In the genomic region with DNA sequence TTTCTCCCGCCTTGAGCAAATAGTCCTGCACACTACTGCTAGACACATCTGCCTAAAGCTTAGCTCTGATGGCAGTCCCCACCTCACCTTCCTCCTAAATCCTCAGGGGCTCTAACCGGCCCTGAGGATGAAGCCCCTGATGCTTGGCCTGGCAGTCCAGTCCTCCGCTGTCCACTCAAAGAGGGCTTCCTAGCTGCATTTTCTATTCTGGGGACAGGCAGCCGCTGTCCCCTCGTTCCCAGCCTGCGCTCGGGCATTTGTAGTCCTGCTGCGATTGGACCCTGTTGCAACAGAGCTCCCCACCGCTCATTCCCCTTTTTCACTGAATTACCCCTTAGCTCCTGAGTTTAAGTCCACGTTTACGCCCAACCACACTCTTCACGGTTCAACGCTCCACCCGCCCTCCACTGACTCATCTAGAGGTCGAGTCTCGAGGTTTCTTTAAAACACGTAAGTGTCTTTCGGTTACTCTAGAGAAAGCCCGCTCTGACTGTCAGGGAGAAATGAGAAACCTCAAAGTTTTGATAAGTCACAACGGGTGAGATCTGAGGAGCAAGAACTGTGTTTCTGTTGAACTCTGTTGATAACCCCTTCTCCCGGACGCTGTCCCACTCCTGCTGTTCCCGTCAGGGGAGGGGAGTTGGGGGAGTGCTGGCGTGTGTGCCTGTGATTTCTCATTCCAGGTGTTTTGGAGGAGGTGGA, we compare ENCODE assay signal across 1 cellular context.
TF ChIP-seq lines count a peak whose summit lies in the region.

No MANE protein-coding gene starts in this region.

TF ChIP-seq in K562, 482 proteins besides CTCF, POLR2A, EP300 and RAD21 (continued from another document and continues in another):
- TF ChIP-seq RBM25 (IDR thresholded peaks at IDR 0.05; ENCODE audit: low read depth, low read length, severe bottlenecking), result no peak
- TF ChIP-seq CCNT2 (IDR thresholded peaks at IDR 0.05; ENCODE audit: borderline replicate concordance, extremely low read depth, insufficient read length, low read depth, low read length), result no peak
- no peak for TF ChIP-seq FIP1L1 (IDR thresholded peaks at IDR 0.05; ENCODE audit: low read depth, low read length, poor library complexity, severe bottlenecking)
- no peak for TF ChIP-seq CHD1 (IDR thresholded peaks at IDR 0.05; ENCODE audit: low read length)
- TF ChIP-seq PTBP1 (IDR thresholded peaks at IDR 0.05; ENCODE audit: low read depth, low read length), result no peak
- peak; percentile 39; the same call in 1 of the 2 replicates for TF ChIP-seq CREM (IDR thresholded peaks at IDR 0.05; ENCODE audit: low read depth)
- TF ChIP-seq, protein P1, sequence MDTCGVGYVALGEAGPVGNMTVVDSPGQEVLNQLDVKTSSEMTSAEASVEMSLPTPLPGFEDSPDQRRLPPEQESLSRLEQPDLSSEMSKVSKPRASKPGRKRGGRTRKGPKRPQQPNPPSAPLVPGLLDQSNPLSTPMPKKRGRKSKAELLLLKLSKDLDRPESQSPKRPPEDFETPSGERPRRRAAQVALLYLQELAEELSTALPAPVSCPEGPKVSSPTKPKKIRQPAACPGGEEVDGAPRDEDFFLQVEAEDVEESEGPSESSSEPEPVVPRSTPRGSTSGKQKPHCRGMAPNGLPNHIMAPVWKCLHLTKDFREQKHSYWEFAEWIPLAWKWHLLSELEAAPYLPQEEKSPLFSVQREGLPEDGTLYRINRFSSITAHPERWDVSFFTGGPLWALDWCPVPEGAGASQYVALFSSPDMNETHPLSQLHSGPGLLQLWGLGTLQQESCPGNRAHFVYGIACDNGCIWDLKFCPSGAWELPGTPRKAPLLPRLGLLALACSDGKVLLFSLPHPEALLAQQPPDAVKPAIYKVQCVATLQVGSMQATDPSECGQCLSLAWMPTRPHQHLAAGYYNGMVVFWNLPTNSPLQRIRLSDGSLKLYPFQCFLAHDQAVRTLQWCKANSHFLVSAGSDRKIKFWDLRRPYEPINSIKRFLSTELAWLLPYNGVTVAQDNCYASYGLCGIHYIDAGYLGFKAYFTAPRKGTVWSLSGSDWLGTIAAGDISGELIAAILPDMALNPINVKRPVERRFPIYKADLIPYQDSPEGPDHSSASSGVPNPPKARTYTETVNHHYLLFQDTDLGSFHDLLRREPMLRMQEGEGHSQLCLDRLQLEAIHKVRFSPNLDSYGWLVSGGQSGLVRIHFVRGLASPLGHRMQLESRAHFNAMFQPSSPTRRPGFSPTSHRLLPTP (IDR thresholded peaks at IDR 0.05; ENCODE audit: borderline replicate concordance, extremely low read depth, insufficient read length), result no peak
- no peak for TF ChIP-seq SIN3A (IDR thresholded peaks at IDR 0.05; ENCODE audit: borderline replicate concordance in 2 of 2, control insufficient read depth in 1 of 2, low read depth in 2 of 2, low read length in 2 of 2)
- peak; percentile 99 for TF ChIP-seq ZNF766 (CRISPR knock-in tag; conservative IDR thresholded peaks at IDR 0.05)
- no peak for TF ChIP-seq XRCC5 (IDR thresholded peaks at IDR 0.05; ENCODE audit: low read depth, low read length)
- no peak for TF ChIP-seq IFI16 (CRISPR knock-in tag; IDR thresholded peaks at IDR 0.05)
- no peak for TF ChIP-seq MED1 (CRISPR knock-in tag; IDR thresholded peaks at IDR 0.05; ENCODE audit: borderline replicate concordance)
- TF ChIP-seq ARID2 (IDR thresholded peaks at IDR 0.05), result no peak
- TF ChIP-seq, protein P2, sequence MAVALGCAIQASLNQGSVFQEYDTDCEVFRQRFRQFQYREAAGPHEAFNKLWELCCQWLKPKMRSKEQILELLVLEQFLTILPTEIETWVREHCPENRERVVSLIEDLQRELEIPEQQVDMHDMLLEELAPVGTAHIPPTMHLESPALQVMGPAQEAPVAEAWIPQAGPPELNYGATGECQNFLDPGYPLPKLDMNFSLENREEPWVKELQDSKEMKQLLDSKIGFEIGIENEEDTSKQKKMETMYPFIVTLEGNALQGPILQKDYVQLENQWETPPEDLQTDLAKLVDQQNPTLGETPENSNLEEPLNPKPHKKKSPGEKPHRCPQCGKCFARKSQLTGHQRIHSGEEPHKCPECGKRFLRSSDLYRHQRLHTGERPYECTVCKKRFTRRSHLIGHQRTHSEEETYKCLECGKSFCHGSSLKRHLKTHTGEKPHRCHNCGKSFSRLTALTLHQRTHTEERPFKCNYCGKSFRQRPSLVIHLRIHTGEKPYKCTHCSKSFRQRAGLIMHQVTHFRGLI (CRISPR knock-in tag; IDR thresholded peaks at IDR 0.05), result peak; percentile 49; the same call in 1 of the 2 replicates
- no peak for TF ChIP-seq EGR1 (conservative IDR thresholded peaks at IDR 0.05)
- TF ChIP-seq GABPB1 (CRISPR knock-in tag; IDR thresholded peaks at IDR 0.05), result no peak; the same call in 1 of the 2 replicates
- TF ChIP-seq FOS (IDR thresholded peaks at IDR 0.05; ENCODE audit: extremely low read depth, insufficient read length), result no peak
- TF ChIP-seq, protein P3, sequence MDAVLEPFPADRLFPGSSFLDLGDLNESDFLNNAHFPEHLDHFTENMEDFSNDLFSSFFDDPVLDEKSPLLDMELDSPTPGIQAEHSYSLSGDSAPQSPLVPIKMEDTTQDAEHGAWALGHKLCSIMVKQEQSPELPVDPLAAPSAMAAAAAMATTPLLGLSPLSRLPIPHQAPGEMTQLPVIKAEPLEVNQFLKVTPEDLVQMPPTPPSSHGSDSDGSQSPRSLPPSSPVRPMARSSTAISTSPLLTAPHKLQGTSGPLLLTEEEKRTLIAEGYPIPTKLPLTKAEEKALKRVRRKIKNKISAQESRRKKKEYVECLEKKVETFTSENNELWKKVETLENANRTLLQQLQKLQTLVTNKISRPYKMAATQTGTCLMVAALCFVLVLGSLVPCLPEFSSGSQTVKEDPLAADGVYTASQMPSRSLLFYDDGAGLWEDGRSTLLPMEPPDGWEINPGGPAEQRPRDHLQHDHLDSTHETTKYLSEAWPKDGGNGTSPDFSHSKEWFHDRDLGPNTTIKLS (IDR thresholded peaks at IDR 0.05; ENCODE audit: borderline replicate concordance, low read depth), result peak; percentile 43; the same call in 1 of the 2 replicates
- TF ChIP-seq FOXP1 (CRISPR knock-in tag; IDR thresholded peaks at IDR 0.05), result no peak
- no peak for TF ChIP-seq ATF2 (CRISPR knock-in tag; IDR thresholded peaks at IDR 0.05)
- 0 out of 2 replicates have a peak, but pooled peaks have one; percentile 35 for TF ChIP-seq L3MBTL2 (IDR thresholded peaks at IDR 0.05)
- TF ChIP-seq SMARCA4 (IDR thresholded peaks at IDR 0.05), result peak; percentile 54; the same call in 1 of the 2 replicates
- TF ChIP-seq, protein P4, sequence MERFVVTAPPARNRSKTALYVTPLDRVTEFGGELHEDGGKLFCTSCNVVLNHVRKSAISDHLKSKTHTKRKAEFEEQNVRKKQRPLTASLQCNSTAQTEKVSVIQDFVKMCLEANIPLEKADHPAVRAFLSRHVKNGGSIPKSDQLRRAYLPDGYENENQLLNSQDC (CRISPR knock-in tag; IDR thresholded peaks at IDR 0.05), result no peak
- peak; percentile 9; the same call in 1 of the 2 replicates for TF ChIP-seq MYC (IDR thresholded peaks at IDR 0.05; ENCODE audit: low read depth, low read length)
- TF ChIP-seq MYC (CRISPR knock-in tag; IDR thresholded peaks at IDR 0.05; ENCODE audit: borderline replicate concordance, low read depth), result peak; percentile 68; the same call in 1 of the 2 replicates
- peak; percentile 35; the same call in 1 of the 2 replicates for TF ChIP-seq CXXC5 (CRISPR knock-in tag; IDR thresholded peaks at IDR 0.05)
- no peak for TF ChIP-seq SOX6 (IDR thresholded peaks at IDR 0.05)
- TF ChIP-seq CEBPG (CRISPR knock-in tag; IDR thresholded peaks at IDR 0.05), result no peak
- TF ChIP-seq CEBPG (tag; conservative IDR thresholded peaks at IDR 0.05 in 1 of 2, IDR thresholded peaks at IDR 0.05 in 1 of 2), result peak in 1 of 2 experiments; percentile 35; a peak in 1 of 4 replicates
- TF ChIP-seq CBFB (CRISPR knock-in tag; IDR thresholded peaks at IDR 0.05), result no peak
- no peak for TF ChIP-seq HIVEP1 (CRISPR knock-in tag; IDR thresholded peaks at IDR 0.05)
- 0 out of 2 replicates have a peak, but pooled peaks have one; percentile 22 for TF ChIP-seq TCF3 (CRISPR knock-in tag; IDR thresholded peaks at IDR 0.05)
- no peak for TF ChIP-seq SNRNP70 (optimal IDR thresholded peaks at IDR 0.05; ENCODE audit: low read depth, low read length)
- no peak for TF ChIP-seq ZSCAN29 (IDR thresholded peaks at IDR 0.05)
- TF ChIP-seq ZBED1 (IDR thresholded peaks at IDR 0.05), result no peak
- no peak for TF ChIP-seq NR2C2 (CRISPR knock-in tag; IDR thresholded peaks at IDR 0.05)
- peak; percentile 81; the same call in 1 of the 2 replicates for TF ChIP-seq NR2C2 (tag; IDR thresholded peaks at IDR 0.05)
- TF ChIP-seq ZNF175 (CRISPR knock-in tag; IDR thresholded peaks at IDR 0.05; ENCODE audit: low read depth), result 0 out of 2 replicates have a peak, but pooled peaks have one; percentile 14
- TF ChIP-seq XRCC4 (IDR thresholded peaks at IDR 0.05; ENCODE audit: extremely low read depth, insufficient read depth, insufficient read length), result no peak
- TF ChIP-seq, protein P5, sequence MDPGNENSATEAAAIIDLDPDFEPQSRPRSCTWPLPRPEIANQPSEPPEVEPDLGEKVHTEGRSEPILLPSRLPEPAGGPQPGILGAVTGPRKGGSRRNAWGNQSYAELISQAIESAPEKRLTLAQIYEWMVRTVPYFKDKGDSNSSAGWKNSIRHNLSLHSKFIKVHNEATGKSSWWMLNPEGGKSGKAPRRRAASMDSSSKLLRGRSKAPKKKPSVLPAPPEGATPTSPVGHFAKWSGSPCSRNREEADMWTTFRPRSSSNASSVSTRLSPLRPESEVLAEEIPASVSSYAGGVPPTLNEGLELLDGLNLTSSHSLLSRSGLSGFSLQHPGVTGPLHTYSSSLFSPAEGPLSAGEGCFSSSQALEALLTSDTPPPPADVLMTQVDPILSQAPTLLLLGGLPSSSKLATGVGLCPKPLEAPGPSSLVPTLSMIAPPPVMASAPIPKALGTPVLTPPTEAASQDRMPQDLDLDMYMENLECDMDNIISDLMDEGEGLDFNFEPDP (CRISPR knock-in tag; IDR thresholded peaks at IDR 0.05), result no peak
- TF ChIP-seq ZNF644 (tag; IDR thresholded peaks at IDR 0.05; ENCODE audit: low read depth), result no peak
- TF ChIP-seq FOSL1 (tag; conservative IDR thresholded peaks at IDR 0.05), result peak; percentile 89
- TF ChIP-seq SMAD2 (IDR thresholded peaks at IDR 0.05; ENCODE audit: low read depth, low read length), result no peak
- no peak for TF ChIP-seq MTA2 (IDR thresholded peaks at IDR 0.05; ENCODE audit: low read depth)
- no peak for TF ChIP-seq ZBTB7A (IDR thresholded peaks at IDR 0.05; ENCODE audit: borderline replicate concordance, control insufficient read depth, low read depth, low read length)
- peak; percentile 51; the same call in 1 of the 2 replicates for TF ChIP-seq ZBTB40 (IDR thresholded peaks at IDR 0.05)
- no peak for TF ChIP-seq ZBTB40 (CRISPR knock-in tag; IDR thresholded peaks at IDR 0.05)
